Comparison of ENCODE assay signal across 8 cellular contexts in the genomic region with DNA sequence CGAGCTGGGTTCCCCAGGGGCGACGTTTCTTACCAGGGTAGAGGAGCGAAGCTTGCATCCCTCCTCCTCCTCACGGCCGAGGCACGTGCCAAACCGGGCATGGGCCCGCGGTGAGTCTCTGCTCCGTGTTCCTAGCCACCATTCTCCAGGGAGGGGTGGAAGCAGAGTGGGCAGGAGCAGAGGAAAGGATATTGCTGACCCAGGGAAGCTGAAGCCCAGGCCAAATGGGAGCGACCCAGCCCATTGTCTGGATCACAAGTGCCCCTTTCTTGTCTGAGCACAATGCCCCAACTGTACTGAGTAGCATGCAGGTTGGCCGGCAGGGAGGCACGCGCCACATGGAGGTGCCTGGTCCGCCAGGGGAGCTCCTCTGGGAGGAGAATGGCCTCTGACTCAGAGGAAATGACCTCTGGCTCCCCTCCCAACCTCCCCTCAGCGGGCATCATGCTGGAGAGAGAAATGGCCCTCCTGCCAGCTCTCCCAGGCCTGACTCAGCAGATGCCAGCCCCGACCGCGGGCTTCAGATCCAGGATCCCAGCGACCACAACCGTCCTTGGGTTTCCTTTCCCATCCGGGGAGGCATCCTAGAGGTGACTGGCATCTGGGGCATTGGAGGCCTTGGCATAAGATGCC. TPM values are rescaled to one million over a fixed set of nuclear protein-coding genes. Genes with fewer than 3 reads are reported as not detected.
A peak's percentile ranks its signal among the peaks of the same experiment; 100 is the strongest.
DNase-seq lines count a peak whose midpoint lies in the region; ATAC-seq, FAIRE-seq and TF ChIP-seq lines count a peak whose summit lies in the region.

No MANE protein-coding gene starts in this region.

- no peaks in the 10 kb centered on the region for H3K9me3 Mint-ChIP-seq in stimulated activated naive CD8-positive, alpha-beta T cell treated with anti-CD3 and anti-CD28 coated beads, Interleukin-15, amount 100 ng/mL, for 72 hours

- peak overlapping the region; percentile 36 for H3K9ac ChIP-seq in keratinocyte (ENCODE audit: control insufficient read depth, extremely low read depth, insufficient read depth, low read length)

- H3K4me3 ChIP-seq in keratinocyte (ENCODE audit: control insufficient read depth in 2 of 3, extremely low read depth in 1 of 3, insufficient read depth in 2 of 3, low read depth in 1 of 3, low read length in 3 of 3), result peak overlapping the region; percentile 23 to 45 (median 24)

- peak overlapping the region; percentile 59 to 76 for H3K4me3 Mint-ChIP-seq in stimulated activated naive CD8-positive, alpha-beta T cell treated with anti-CD3 and anti-CD28 coated beads, Interleukin-15, amount 100 ng/mL, for 72 hours

- no peaks in the 10 kb centered on the region for H4K20me1 ChIP-seq in keratinocyte (ENCODE audit: control insufficient read depth, extremely low read depth, insufficient read depth, low read length)

- no peaks in the 10 kb centered on the region for H3K9me3 ChIP-seq in keratinocyte (ENCODE audit: control insufficient read depth, low read depth, low read length)

- TF ChIP-seq CTCF in keratinocyte (optimal IDR thresholded peaks at IDR 0.05 in 1 of 3, IDR thresholded peaks at IDR 0.05 in 1 of 3, conservative IDR thresholded peaks at IDR 0.05 in 1 of 3; ENCODE audit: extremely low read depth in 1 of 3, insufficient read depth in 2 of 3, low read length in 3 of 3) (no peak), GM13977 (IDR thresholded peaks at IDR 0.05; ENCODE audit: extremely low read depth, insufficient read depth, missing control alignments) (no peak)

- H2AFZ ChIP-seq in keratinocyte (ENCODE audit: control insufficient read depth, low read length), result peak overlapping the region; percentile 5

- dilution Hi-C loops in keratinocyte (cut with MboI; ENCODE audit: extremely low pct_ligation_motif_present, low sequenced_read_pairs), result no loop called here

- peak; percentile 50 for DNase-seq in stimulated activated CD4-positive, alpha-beta T cell treated with anti-CD3 and anti-CD28 coated beads, Interleukin-15, amount 100 ng/mL, for 24 hours
- no peak for DNase-seq in stimulated activated CD4-positive, alpha-beta T cell treated with anti-CD3 and anti-CD28 coated beads, Interleukin-4, amount 100 ng/mL, for 4 hours
- peak; percentile 2 for DNase-seq in NCI-H774 (lab: John Stamatoyannopoulos, UW)
- peak; percentile 47 for DNase-seq in brain pericyte (ENCODE audit: low read depth, low spot score)
- DNase-seq in keratinocyte (ENCODE audit: low read depth, low spot score), result no peak
- DNase-seq in stimulated activated naive CD8-positive, alpha-beta T cell treated with anti-CD3 and anti-CD28 coated beads, Interleukin-15, amount 100 ng/mL, for 72 hours, result peak in 1 of 2 donors; percentile 43
- DNase-seq in MV-4-11 (lab: John Stamatoyannopoulos, UW), result no peak
- no peak for DNase-seq in GM13977 (ENCODE audit: low spot score)

- peak; percentile 2 for ATAC-seq in stimulated activated naive CD8-positive, alpha-beta T cell treated with anti-CD3 and anti-CD28 coated beads, Interleukin-15, amount 100 ng/mL, for 72 hours

- peak; percentile 71 for FAIRE-seq in keratinocyte (lab: Jason Lieb, UNC)

- peak overlapping the region; percentile 74 for H3K4me2 ChIP-seq in keratinocyte (ENCODE audit: control insufficient read depth, extremely low read depth, insufficient read depth, low read depth, low read length)

- no peaks in the 10 kb centered on the region for H3K27me3 Mint-ChIP-seq in stimulated activated naive CD8-positive, alpha-beta T cell treated with anti-CD3 and anti-CD28 coated beads, Interleukin-15, amount 100 ng/mL, for 72 hours

- H3K27me3 ChIP-seq in keratinocyte (ENCODE audit: control insufficient read depth, extremely low read depth, insufficient read depth, low read length), result no peaks in the 10 kb centered on the region

- H3K4me1 Mint-ChIP-seq in stimulated activated naive CD8-positive, alpha-beta T cell treated with anti-CD3 and anti-CD28 coated beads, Interleukin-15, amount 100 ng/mL, for 72 hours, result peaks cover 71% of the 10 kb centered on the region

- peak overlapping the region; percentile 25 to 74 for H3K27ac Mint-ChIP-seq in stimulated activated naive CD8-positive, alpha-beta T cell treated with anti-CD3 and anti-CD28 coated beads, Interleukin-15, amount 100 ng/mL, for 72 hours

- H3K27ac ChIP-seq in keratinocyte (ENCODE audit: control insufficient read depth, insufficient read depth, low read length), result peak overlapping the region; percentile 39

- peaks cover 58% of the 10 kb centered on the region for H3K4me1 ChIP-seq in keratinocyte (ENCODE audit: control insufficient read depth, extremely low read depth, insufficient read depth, low read length)

- no peaks in the 10 kb centered on the region for H3K79me2 ChIP-seq in keratinocyte (ENCODE audit: control insufficient read depth, insufficient read depth, low read length)

- peaks cover 2 to 3% of the 10 kb centered on the region in 2 experiments for H3K36me3 ChIP-seq in keratinocyte (ENCODE audit: control insufficient read depth in 2 of 2, extremely low read depth in 1 of 2, insufficient read depth in 2 of 2, low read length in 2 of 2)

- H3K9me1 ChIP-seq in keratinocyte (ENCODE audit: control insufficient read depth, extremely low read depth, insufficient read depth, low read length), result no peaks in the 10 kb centered on the region

- in situ Hi-C loops in GM13977 (cut with MboI; ENCODE audit: low pct_unique_long_range_greater_than_20kb, low sequenced_read_pairs, unreplicated experiment), result no loop called here

RNA-seq across cellular contexts. Expression of gene PRR7, which starts 1.1 kb away (rescaled TPM):
- polyA plus RNA-seq in keratinocyte, result 1.1 to 4.7 TPM (median 4.3 TPM) in 3 replicates
- polyA plus RNA-seq in keratinocyte (2011; ENCODE audit: low read depth), result 0.69 TPM
- polyA plus RNA-seq in keratinocyte (2011; cell fraction: cytosol; rRNA removed), result 2.2 and 14.0 TPM in 2 replicates
- 2.8 and 7.2 TPM in 2 replicates for polyA plus RNA-seq in keratinocyte (2011; cell fraction: nucleus; rRNA removed)
- 2.0 and 7.7 TPM in 2 replicates for polyA plus RNA-seq in keratinocyte (2012; ENCODE audit: low replicate concordance)
- polyA minus RNA-seq in keratinocyte, result 0.32 to 2.3 TPM (median 0.40 TPM) in 3 replicates
- 14.4 TPM for polyA minus RNA-seq in keratinocyte (2011; cell fraction: cytosol; rRNA and poly(A)+ RNA removed)
- 2.2 and 3.4 TPM in 2 replicates for polyA minus RNA-seq in keratinocyte (2011; cell fraction: nucleus; rRNA and poly(A)+ RNA removed)

RNA-seq across cellular contexts. Expression of gene GRK6, which starts 21.3 kb away (rescaled TPM):
- 23.4 to 38.5 TPM (median 29.9 TPM) in 3 replicates for polyA plus RNA-seq in keratinocyte
- polyA plus RNA-seq in keratinocyte (2011; ENCODE audit: low read depth), result 8.5 TPM
- polyA plus RNA-seq in keratinocyte (2011; cell fraction: cytosol; rRNA removed), result 17.7 and 37.1 TPM in 2 replicates
- polyA plus RNA-seq in keratinocyte (2011; cell fraction: nucleus; rRNA removed), result 20.6 and 22.3 TPM in 2 replicates
- polyA plus RNA-seq in keratinocyte (2012; ENCODE audit: low replicate concordance), result 12.6 and 45.5 TPM in 2 replicates
- 20.8 to 36.8 TPM (median 32.9 TPM) in 3 replicates for polyA minus RNA-seq in keratinocyte
- 50.6 TPM for polyA minus RNA-seq in keratinocyte (2011; cell fraction: cytosol; rRNA and poly(A)+ RNA removed)
- 13.2 and 19.5 TPM in 2 replicates for polyA minus RNA-seq in keratinocyte (2011; cell fraction: nucleus; rRNA and poly(A)+ RNA removed)

RNA-seq across cellular contexts. Expression of gene DBN1, which starts 25.7 kb away (rescaled TPM):
- polyA plus RNA-seq in keratinocyte, result 57.2 to 73.4 TPM (median 59.4 TPM) in 3 replicates
- 72.5 TPM for polyA plus RNA-seq in keratinocyte (2011; ENCODE audit: low read depth)
- polyA plus RNA-seq in keratinocyte (2011; cell fraction: cytosol; rRNA removed), result 22.6 and 62.3 TPM in 2 replicates
- 107 and 138 TPM in 2 replicates for polyA plus RNA-seq in keratinocyte (2011; cell fraction: nucleus; rRNA removed)
- polyA plus RNA-seq in keratinocyte (2012; ENCODE audit: low replicate concordance), result 24.6 and 97.5 TPM in 2 replicates
- 54.7 to 116 TPM (median 75.6 TPM) in 3 replicates for polyA minus RNA-seq in keratinocyte
- polyA minus RNA-seq in keratinocyte (2011; cell fraction: cytosol; rRNA and poly(A)+ RNA removed), result 127 TPM
- polyA minus RNA-seq in keratinocyte (2011; cell fraction: nucleus; rRNA and poly(A)+ RNA removed), result 50.9 and 67.5 TPM in 2 replicates

RNA-seq across cellular contexts. Expression of gene F12, which starts 38.4 kb away (rescaled TPM):
- polyA plus RNA-seq in keratinocyte, result 6.0 to 11.2 TPM (median 7.7 TPM) in 3 replicates
- polyA plus RNA-seq in keratinocyte (2011; ENCODE audit: low read depth), result 2.1 TPM
- 6.1 and 18.8 TPM in 2 replicates for polyA plus RNA-seq in keratinocyte (2011; cell fraction: cytosol; rRNA removed)
- 5.3 and 8.8 TPM in 2 replicates for polyA plus RNA-seq in keratinocyte (2011; cell fraction: nucleus; rRNA removed)
- 13.5 and 15.7 TPM in 2 replicates for polyA plus RNA-seq in keratinocyte (2012; ENCODE audit: low replicate concordance)
- polyA minus RNA-seq in keratinocyte, result 2.7 to 6.3 TPM (median 2.9 TPM) in 3 replicates
- 20.7 TPM for polyA minus RNA-seq in keratinocyte (2011; cell fraction: cytosol; rRNA and poly(A)+ RNA removed)
- 3.8 and 4.1 TPM in 2 replicates for polyA minus RNA-seq in keratinocyte (2011; cell fraction: nucleus; rRNA and poly(A)+ RNA removed)

RNA-seq across cellular contexts. Expression of gene PFN3, which starts 47.3 kb away (rescaled TPM):
- polyA plus RNA-seq in keratinocyte, result not detected in 3 replicates
- polyA plus RNA-seq in keratinocyte (2011; ENCODE audit: low read depth), result not detected
- not detected in 2 replicates for polyA plus RNA-seq in keratinocyte (2011; cell fraction: cytosol; rRNA removed)
- not detected in 2 replicates for polyA plus RNA-seq in keratinocyte (2011; cell fraction: nucleus; rRNA removed)
- polyA plus RNA-seq in keratinocyte (2012; ENCODE audit: low replicate concordance), result not detected in 2 replicates
- not detected in 3 replicates for polyA minus RNA-seq in keratinocyte
- not detected for polyA minus RNA-seq in keratinocyte (2011; cell fraction: cytosol; rRNA and poly(A)+ RNA removed)
- polyA minus RNA-seq in keratinocyte (2011; cell fraction: nucleus; rRNA and poly(A)+ RNA removed), result not detected in 2 replicates

Comparison
In these comparisons a context has a peak if more than half of its experiments do, and no peak if none do; other contexts are left out.
1. DNase-seq: peak in stimulated activated CD4-positive, alpha-beta T cell treated with anti-CD3 and anti-CD28 coated beads, Interleukin-15, amount 100 ng/mL, for 24 hours (single experiment), NCI-H774 (single experiment) and brain pericyte (single experiment); none in stimulated activated CD4-positive, alpha-beta T cell treated with anti-CD3 and anti-CD28 coated beads, Interleukin-4, amount 100 ng/mL, for 4 hours (0 of 2), keratinocyte (single experiment), MV-4-11 (single experiment) and GM13977 (single experiment).